In genomic region chr1:148013177-148014144, GRCh38 we compare ENCODE assay signal across 8 cellular contexts.
DNase-seq lines count a peak whose midpoint lies in the region; ATAC-seq, FAIRE-seq and TF ChIP-seq lines count a peak whose summit lies in the region.
"Not testable (repeated sequence)": the region's sequence is repeated elsewhere in the genome, so short reads cannot be mapped to it uniquely, and the experiment has no call there.

No MANE protein-coding gene starts in this region.

- H3K4me3 Mint-ChIP-seq in GM23338 (peak overlapping the region; percentile 82), endothelial cell (ENCODE audit: unreplicated experiment) (peak overlapping the region; percentile 87), memory B cell (peak overlapping the region; percentile 19)
- H3K4me3 Mint-ChIP-seq in activated CD4-positive, alpha-beta T cell treated with anti-CD3 and anti-CD28 coated beads, Interleukin-2, amount 10 ng/mL, durations not matched to agents 24 days and 14 days = peak overlapping the region; percentile 18
- H3K4me3 Mint-ChIP-seq in activated naive CD8-positive, alpha-beta T cell treated with anti-CD3 and anti-CD28 coated beads, Interleukin-2, amount 10 ng/mL, durations not matched to agents 7 days and 5 days = peak overlapping the region; percentile 31

- H3K27ac ChIP-seq in GM23338 (ENCODE audit: low read depth); iPS-18a (ENCODE audit: low read length); pancreas; aorta (ENCODE audit: low read depth in 1 of 2, low read length in 2 of 2): not testable (repeated sequence)

- ATAC-seq in GM23338 = peak; percentile 74
- not testable (repeated sequence) for ATAC-seq in activated naive CD8-positive, alpha-beta T cell treated with anti-CD3 and anti-CD28 coated beads, Interleukin-2, amount 10 ng/mL, durations not matched to agents 7 days and 5 days (ENCODE audit: low read depth); memory B cell (ENCODE audit: low read depth)
- peak; percentile 37 to 63 (median 48) for ATAC-seq in pancreas
- ATAC-seq in aorta (ENCODE audit: low FRiP score) = peak; percentile 40

- not testable (repeated sequence) for H3K27ac Mint-ChIP-seq in GM23338; activated CD4-positive, alpha-beta T cell treated with anti-CD3 and anti-CD28 coated beads, Interleukin-2, amount 10 ng/mL, durations not matched to agents 24 days and 14 days; activated naive CD8-positive, alpha-beta T cell treated with anti-CD3 and anti-CD28 coated beads, Interleukin-2, amount 10 ng/mL, durations not matched to agents 7 days and 5 days; memory B cell
- H3K27ac Mint-ChIP-seq in endothelial cell (ENCODE audit: unreplicated experiment) = peak overlapping the region; percentile 38

- POLR2A ChIA-PET in activated naive CD8-positive, alpha-beta T cell treated with anti-CD3 and anti-CD28 coated beads, Interleukin-2, amount 10 ng/mL, durations not matched to agents 7 days and 5 days (lab: Charles Lee) = interaction anchor here (1.2 kb wide), 1 partner anchor 25 kb away, joined by 3 read pairs; no protein-coding TSS in a partner anchor

- H3K27me3 Mint-ChIP-seq in GM23338 (ENCODE audit: insufficient read depth, low read depth, poor library complexity) (peaks cover 24% of the 10 kb centered on the region), memory B cell (peaks cover 14% of the 10 kb centered on the region)
- peaks cover 29% of the 10 kb centered on the region for H3K27me3 Mint-ChIP-seq in activated CD4-positive, alpha-beta T cell treated with anti-CD3 and anti-CD28 coated beads, Interleukin-2, amount 10 ng/mL, durations not matched to agents 24 days and 14 days
- peaks cover 30% of the 10 kb centered on the region for H3K27me3 Mint-ChIP-seq in activated naive CD8-positive, alpha-beta T cell treated with anti-CD3 and anti-CD28 coated beads, Interleukin-2, amount 10 ng/mL, durations not matched to agents 7 days and 5 days
- not testable (repeated sequence) for H3K27me3 Mint-ChIP-seq in endothelial cell (ENCODE audit: unreplicated experiment)

- not testable (repeated sequence) for H4K20me1 ChIP-seq in GM23338 (replicated peaks; ENCODE audit: insufficient read depth)

- not testable (repeated sequence) for H3K79me2 ChIP-seq in GM23338 (replicated peaks; ENCODE audit: insufficient read depth)

- intact Hi-C loops in activated CD4-positive, alpha-beta T cell treated with anti-CD3 and anti-CD28 coated beads, Interleukin-2, amount 10 ng/mL, durations not matched to agents 24 days and 14 days (cut with micrococcal nuclease); pancreas (cut with DNase I); aorta (cut with DNase I): not testable (repeated sequence)

- peaks cover 12% of the 10 kb centered on the region for H3K4me1 ChIP-seq in GM23338 (ENCODE audit: insufficient read depth)
- H3K4me1 ChIP-seq in iPS-18a (ENCODE audit: control insufficient read depth, low read depth, low read length); pancreas; aorta (ENCODE audit: control insufficient read depth in 1 of 2, insufficient read depth in 2 of 2, low read length in 2 of 2): not testable (repeated sequence)

- not testable (repeated sequence) for FAIRE-seq in pancreas (lab: Jason Lieb, UNC)

- H3K4me3 ChIP-seq in GM23338 (peak overlapping the region; percentile 73), iPS-18a (ENCODE audit: low read length) (peak overlapping the region; percentile 37), pancreas (peak overlapping the region in 1 of 4 donors; percentile 24)
- not testable (repeated sequence) for H3K4me3 ChIP-seq in aorta (ENCODE audit: low read length in 2 of 2)

- not testable (repeated sequence) for H3K9me3 ChIP-seq in iPS-18a (ENCODE audit: control insufficient read depth, low read depth, low read length); pancreas; aorta (ENCODE audit: control insufficient read depth, low read length)

- not testable (repeated sequence) for H3K9me2 ChIP-seq in GM23338 (ENCODE audit: insufficient read depth)

- peak overlapping the region; percentile 95 for H2AFZ ChIP-seq in GM23338

- H3K27me3 ChIP-seq in GM23338 (ENCODE audit: insufficient read depth) (peaks cover 70% of the 10 kb centered on the region), iPS-18a (ENCODE audit: control insufficient read depth, insufficient read depth, low read length) (peaks cover 22% of the 10 kb centered on the region)
- not testable (repeated sequence) for H3K27me3 ChIP-seq in pancreas; aorta (ENCODE audit: control insufficient read depth in 1 of 2, insufficient read depth in 2 of 2, low read length in 1 of 2)

- not testable (repeated sequence) for H3F3A ChIP-seq in GM23338 (replicated peaks; ENCODE audit: low read depth)

- not testable (repeated sequence) for H3K9me3 Mint-ChIP-seq in GM23338; activated CD4-positive, alpha-beta T cell treated with anti-CD3 and anti-CD28 coated beads, Interleukin-2, amount 10 ng/mL, durations not matched to agents 24 days and 14 days; activated naive CD8-positive, alpha-beta T cell treated with anti-CD3 and anti-CD28 coated beads, Interleukin-2, amount 10 ng/mL, durations not matched to agents 7 days and 5 days; endothelial cell (ENCODE audit: unreplicated experiment); memory B cell

- not testable (repeated sequence) for TF ChIP-seq CTCF in GM23338 (conservative IDR thresholded peaks at IDR 0.05; ENCODE audit: low read depth in 2 of 2); endothelial cell (IDR thresholded peaks at IDR 0.05; ENCODE audit: unreplicated experiment); pancreas (IDR thresholded peaks at IDR 0.05)

- H3K36me3 ChIP-seq in GM23338 (ENCODE audit: insufficient read depth); iPS-18a (ENCODE audit: control insufficient read depth, low read depth, low read length); pancreas; aorta (ENCODE audit: control insufficient read depth in 1 of 2, insufficient read depth in 2 of 2, low read length in 1 of 2): not testable (repeated sequence)

- DNase-seq in GM23338 (ENCODE audit: low spot score) (peak; percentile 77), endothelial cell (ENCODE audit: low spot score) (peak; percentile 16), pancreas (peak in 4 of 6 donors; percentile 12 to 67 (median 36))
- peak; percentile 57 for DNase-seq in activated CD4-positive, alpha-beta T cell treated with anti-CD3 and anti-CD28 coated beads, Interleukin-2, amount 10 ng/mL, durations not matched to agents 24 days and 14 days
- DNase-seq in activated naive CD8-positive, alpha-beta T cell treated with anti-CD3 and anti-CD28 coated beads, Interleukin-2, amount 10 ng/mL, durations not matched to agents 7 days and 5 days = peak; percentile 31
- not testable (repeated sequence) for DNase-seq in memory B cell (ENCODE audit: low spot score in 2 of 2); aorta

- not testable (repeated sequence) for H3K36me3 Mint-ChIP-seq in GM23338 (ENCODE audit: low read depth); activated CD4-positive, alpha-beta T cell treated with anti-CD3 and anti-CD28 coated beads, Interleukin-2, amount 10 ng/mL, durations not matched to agents 24 days and 14 days (ENCODE audit: low read depth); activated naive CD8-positive, alpha-beta T cell treated with anti-CD3 and anti-CD28 coated beads, Interleukin-2, amount 10 ng/mL, durations not matched to agents 7 days and 5 days; endothelial cell (ENCODE audit: low read depth, unreplicated experiment); memory B cell

- peaks cover 29% of the 10 kb centered on the region for H3K4me1 Mint-ChIP-seq in GM23338
- not testable (repeated sequence) for H3K4me1 Mint-ChIP-seq in activated CD4-positive, alpha-beta T cell treated with anti-CD3 and anti-CD28 coated beads, Interleukin-2, amount 10 ng/mL, durations not matched to agents 24 days and 14 days; activated naive CD8-positive, alpha-beta T cell treated with anti-CD3 and anti-CD28 coated beads, Interleukin-2, amount 10 ng/mL, durations not matched to agents 7 days and 5 days; memory B cell
- H3K4me1 Mint-ChIP-seq in endothelial cell (ENCODE audit: unreplicated experiment) = peaks cover 29% of the 10 kb centered on the region

- WGBS in pancreas, 2 donors = 28 to 31% methylated on average over 30 to 39 of the region's 48 CpGs
- WGBS in aorta, 2 donors = 53 to 54% methylated on average over 38 to 39 of the region's 48 CpGs

- H3K4me2 ChIP-seq in GM23338 = peak overlapping the region; percentile 96

- H3K9ac ChIP-seq in iPS-18a (ENCODE audit: low read length) = not testable (repeated sequence)

TF ChIP-seq in GM23338, 12 proteins besides CTCF, POLR2A, EP300 and RAD21:
- TF ChIP-seq EZH2 (IDR thresholded peaks at IDR 0.05; ENCODE audit: low read depth, unreplicated experiment) = peak; percentile 78
TF ChIP-seq in GM23338: peak in this region for 1; not testable (repeated sequence) for 11.

Comparison
In these comparisons a context has a peak if more than half of its experiments do, and no peak if none do; other contexts are left out.
1. H3K4me3 Mint-ChIP-seq: peak in every context shown above with its lines; median percentile 87 in endothelial cell; 82 in GM23338; 31 in activated naive CD8-positive, alpha-beta T cell treated with anti-CD3 and anti-CD28 coated beads, Interleukin-2, amount 10 ng/mL, durations not matched to agents 7 days and 5 days; 19 in memory B cell; 18 in activated CD4-positive, alpha-beta T cell treated with anti-CD3 and anti-CD28 coated beads, Interleukin-2, amount 10 ng/mL, durations not matched to agents 24 days and 14 days.